In genomic region chr17:9587969-9588656, GRCh38 we compare ENCODE assay signal across 2 cellular contexts.
A peak's percentile ranks its signal among the peaks of the same experiment; 100 is the strongest.
TF ChIP-seq lines count a peak whose summit lies in the region.

No MANE protein-coding gene starts in this region.

TF ChIP-seq in A549, 52 proteins besides CTCF, POLR2A, EP300 and RAD21:
- peak; percentile 45 for TF ChIP-seq MAFK (IDR thresholded peaks at IDR 0.05; ENCODE audit: partially characterized antibody)
- TF ChIP-seq RFX5 (IDR thresholded peaks at IDR 0.05): no peak

TF ChIP-seq in K562, 482 proteins besides CTCF, POLR2A, EP300 and RAD21:
- TF ChIP-seq ZBTB43 (CRISPR knock-in tag; IDR thresholded peaks at IDR 0.05): no peak
- TF ChIP-seq CBFB (CRISPR knock-in tag; IDR thresholded peaks at IDR 0.05): no peak
- no peak for TF ChIP-seq KAT8 (IDR thresholded peaks at IDR 0.05; ENCODE audit: low read depth)
- no peak for TF ChIP-seq ZNF76 (CRISPR knock-in tag; IDR thresholded peaks at IDR 0.05; ENCODE audit: borderline replicate concordance)
- no peak for TF ChIP-seq NRF1 (conservative IDR thresholded peaks at IDR 0.05 in 1 of 2, IDR thresholded peaks at IDR 0.05 in 1 of 2)
- TF ChIP-seq THAP7 (CRISPR knock-in tag; IDR thresholded peaks at IDR 0.05): no peak
- TF ChIP-seq NBN (IDR thresholded peaks at IDR 0.05; ENCODE audit: low read depth): no peak
- TF ChIP-seq FOSL1 (tag; conservative IDR thresholded peaks at IDR 0.05): no peak
- TF ChIP-seq TOE1 (IDR thresholded peaks at IDR 0.05; ENCODE audit: borderline replicate concordance): no peak
- no peak for TF ChIP-seq TOE1 (CRISPR knock-in tag; IDR thresholded peaks at IDR 0.05; ENCODE audit: borderline replicate concordance, low read depth)
- TF ChIP-seq ZNF655 (CRISPR knock-in tag; IDR thresholded peaks at IDR 0.05): no peak
- no peak for TF ChIP-seq ZNF274 (IDR thresholded peaks at IDR 0.05; ENCODE audit: borderline replicate concordance, low read depth, low read length)
- no peak for TF ChIP-seq CHD1 (IDR thresholded peaks at IDR 0.05; ENCODE audit: low read length)
- TF ChIP-seq ZNF316 (IDR thresholded peaks at IDR 0.05): peak; percentile 34
- TF ChIP-seq ZEB2 (IDR thresholded peaks at IDR 0.05): no peak
- TF ChIP-seq NFE2 (IDR thresholded peaks at IDR 0.05; ENCODE audit: low read depth): peak; percentile 45; the same call in 1 of the 2 replicates
- TF ChIP-seq MAFF (IDR thresholded peaks at IDR 0.05; ENCODE audit: low read length): peak; percentile 22; the same call in 1 of the 2 replicates
- no peak for TF ChIP-seq ZKSCAN8 (CRISPR knock-in tag; IDR thresholded peaks at IDR 0.05)
- TF ChIP-seq CHCHD3 (CRISPR knock-in tag; IDR thresholded peaks at IDR 0.05): no peak
- peak; percentile 38 for TF ChIP-seq MAFG (tag; conservative IDR thresholded peaks at IDR 0.05)
- no peak for TF ChIP-seq NR0B1 (IDR thresholded peaks at IDR 0.05; ENCODE audit: partially characterized antibody)
- TF ChIP-seq YY1 (IDR thresholded peaks at IDR 0.05; ENCODE audit: borderline replicate concordance in 1 of 3, control insufficient read depth in 1 of 3, extremely low read depth in 1 of 3, insufficient read depth in 3 of 3, insufficient read length in 1 of 3, insufficient replicate concordance in 2 of 3, low read depth in 1 of 3, low read length in 2 of 3): peak in 1 of 3 experiments; percentile 17
- no peak for TF ChIP-seq ATF1 (CRISPR knock-in tag; IDR thresholded peaks at IDR 0.05)
- TF ChIP-seq ATF1 (tag; IDR thresholded peaks at IDR 0.05): no peak
- TF ChIP-seq KLF10 (CRISPR knock-in tag; IDR thresholded peaks at IDR 0.05): no peak
- TF ChIP-seq KDM2B (CRISPR knock-in tag; IDR thresholded peaks at IDR 0.05): no peak
- TF ChIP-seq TBL1XR1 (IDR thresholded peaks at IDR 0.05; ENCODE audit: low read length in 2 of 2): no peak
TF ChIP-seq in K562: peak in this region for 5.
